9 cellular contexts compared by ENCODE assay signal in genomic region chr1:150160964-150161626, GRCh38. TPM values are rescaled to one million over a fixed set of nuclear protein-coding genes. Genes with fewer than 3 reads are reported as not detected.
DNase-seq lines count a peak whose midpoint lies in the region; ATAC-seq, FAIRE-seq and TF ChIP-seq lines count a peak whose summit lies in the region.
"Had no signal": no experiment of that assay in that cellular context is flagged by ENCODE, and none has a peak within 500 bp of the region (broad histone marks: within the 10 kb centered on the region; RNA-seq: fewer than 3 reads in every experiment).

No MANE protein-coding gene starts in this region.

- H3K36me3 ChIP-seq in left ventricle myocardium inferior: peaks cover 41% of the 10 kb centered on the region

- peaks cover 44% of the 10 kb centered on the region for H3K4me1 ChIP-seq in left ventricle myocardium inferior

- H3K27me3 ChIP-seq in left ventricle myocardium inferior (ENCODE audit: low read depth): no peaks in the 10 kb centered on the region

- H3K9me3 Mint-ChIP-seq in stimulated activated naive B cell treated with anti-CD40 and anti-IgM and Interleukin-4, amounts not matched to agents 10 μg/mL and 1 μg/mL and 100 μg/mL, for 72 hours: no peaks in the 10 kb centered on the region
- H3K9me3 Mint-ChIP-seq: activated CD4-positive, alpha-beta T cell treated with anti-CD3 and anti-CD28 coated beads, Interleukin-2, amount 10 ng/mL, durations not matched to agents 7 days and 5 days had no signal

- H3K4me1 Mint-ChIP-seq in T-helper 17 cell: peaks cover 57% of the 10 kb centered on the region
- peaks cover 78 to 99% of the 10 kb centered on the region in 2 donors for H3K4me1 Mint-ChIP-seq in stimulated activated naive B cell treated with anti-CD40 and anti-IgM and Interleukin-4, amounts not matched to agents 10 μg/mL and 1 μg/mL and 100 μg/mL, for 72 hours

- DNase-seq in GM19239 (ENCODE audit: insufficient read length, low spot score): no peak
- no peak for DNase-seq in T-helper 17 cell
- no peak for DNase-seq in left ventricle myocardium inferior
- no peak for DNase-seq in stimulated activated naive B cell treated with anti-CD40 and anti-IgM and Interleukin-4, amounts not matched to agents 10 μg/mL and 1 μg/mL and 100 μg/mL, for 72 hours
- no peak for DNase-seq in NOMO-1 treated with DMSO at 0.1 percent for 48 hours (lab: John Stamatoyannopoulos, UW; ENCODE audit: unreplicated experiment)
- DNase-seq in D721Med (ENCODE audit: insufficient read length, low spot score): no peak
- DNase-seq: activated CD4-positive, alpha-beta T cell treated with anti-CD3 and anti-CD28 coated beads, Interleukin-2, amount 10 ng/mL, durations not matched to agents 7 days and 5 days; NCI-H446 had no signal

- intact Hi-C loops in left ventricle myocardium inferior (cut with micrococcal nuclease): loop anchor here (10.0 kb wide), 1 partner anchor 196 kb away; no protein-coding TSS in a partner anchor

- H3K27me3 Mint-ChIP-seq in T-helper 17 cell: no peaks in the 10 kb centered on the region
- H3K27me3 Mint-ChIP-seq in stimulated activated naive B cell treated with anti-CD40 and anti-IgM and Interleukin-4, amounts not matched to agents 10 μg/mL and 1 μg/mL and 100 μg/mL, for 72 hours: no peaks in the 10 kb centered on the region
- H3K27me3 Mint-ChIP-seq: activated CD4-positive, alpha-beta T cell treated with anti-CD3 and anti-CD28 coated beads, Interleukin-2, amount 10 ng/mL, durations not matched to agents 7 days and 5 days had no signal

- ATAC-seq in T-helper 17 cell (no peak), HG02973 (IDR thresholded peaks at IDR 0.05; ENCODE audit: unreplicated experiment) (no peak)
- ATAC-seq in stimulated activated naive B cell treated with anti-CD40 and anti-IgM and Interleukin-4, amounts not matched to agents 10 μg/mL and 1 μg/mL and 100 μg/mL, for 72 hours (replicated peaks): no peak

- peak overlapping the region; percentile 68 for H3K4me3 Mint-ChIP-seq in T-helper 17 cell
- peak overlapping the region; percentile 78 to 79 for H3K4me3 Mint-ChIP-seq in stimulated activated naive B cell treated with anti-CD40 and anti-IgM and Interleukin-4, amounts not matched to agents 10 μg/mL and 1 μg/mL and 100 μg/mL, for 72 hours
- H3K4me3 Mint-ChIP-seq: activated CD4-positive, alpha-beta T cell treated with anti-CD3 and anti-CD28 coated beads, Interleukin-2, amount 10 ng/mL, durations not matched to agents 7 days and 5 days had no signal

- H3K36me3 Mint-ChIP-seq in T-helper 17 cell (ENCODE audit: low read depth): peaks cover 3% of the 10 kb centered on the region
- peaks cover 11 to 42% of the 10 kb centered on the region in 2 donors for H3K36me3 Mint-ChIP-seq in stimulated activated naive B cell treated with anti-CD40 and anti-IgM and Interleukin-4, amounts not matched to agents 10 μg/mL and 1 μg/mL and 100 μg/mL, for 72 hours

- H3K4me3 ChIP-seq in left ventricle myocardium inferior: no peak overlapping the region

- peak overlapping the region; percentile 91 for H3K27ac Mint-ChIP-seq in T-helper 17 cell
- peak overlapping the region; percentile 98 for H3K27ac Mint-ChIP-seq in stimulated activated naive B cell treated with anti-CD40 and anti-IgM and Interleukin-4, amounts not matched to agents 10 μg/mL and 1 μg/mL and 100 μg/mL, for 72 hours

- peak overlapping the region; percentile 91 for H3K27ac ChIP-seq in left ventricle myocardium inferior (replicated peaks)

- TF ChIP-seq CTCF in left ventricle myocardium inferior (IDR thresholded peaks at IDR 0.05; ENCODE audit: borderline replicate concordance): no peak
- TF ChIP-seq CTCF in D721Med (IDR thresholded peaks at IDR 0.05; ENCODE audit: insufficient read depth, missing control alignments): no peak

- FAIRE-seq in GM19239 (lab: Jason Lieb, UNC) (peak; percentile 71), D721Med (lab: Jason Lieb, UNC) (no peak)

- H3K9me3 ChIP-seq in T-helper 17 cell (ENCODE audit: control insufficient read depth, low read length, poor library complexity, severe bottlenecking): no peaks in the 10 kb centered on the region
- no peaks in the 10 kb centered on the region for H3K9me3 ChIP-seq in left ventricle myocardium inferior (replicated peaks)

RNA-seq across cellular contexts. Expression of gene PLEKHO1, which starts 11.4 kb away (rescaled TPM):
- 100 to 1,000 TPM in 1 of 2 donors, 10 to 100 TPM in 1; 71.4 to 124 TPM for total RNA-seq in T-helper 17 cell
- total RNA-seq in left ventricle myocardium inferior: 49.4 TPM
